9 cellular contexts compared by ENCODE assay signal in the genomic region with DNA sequence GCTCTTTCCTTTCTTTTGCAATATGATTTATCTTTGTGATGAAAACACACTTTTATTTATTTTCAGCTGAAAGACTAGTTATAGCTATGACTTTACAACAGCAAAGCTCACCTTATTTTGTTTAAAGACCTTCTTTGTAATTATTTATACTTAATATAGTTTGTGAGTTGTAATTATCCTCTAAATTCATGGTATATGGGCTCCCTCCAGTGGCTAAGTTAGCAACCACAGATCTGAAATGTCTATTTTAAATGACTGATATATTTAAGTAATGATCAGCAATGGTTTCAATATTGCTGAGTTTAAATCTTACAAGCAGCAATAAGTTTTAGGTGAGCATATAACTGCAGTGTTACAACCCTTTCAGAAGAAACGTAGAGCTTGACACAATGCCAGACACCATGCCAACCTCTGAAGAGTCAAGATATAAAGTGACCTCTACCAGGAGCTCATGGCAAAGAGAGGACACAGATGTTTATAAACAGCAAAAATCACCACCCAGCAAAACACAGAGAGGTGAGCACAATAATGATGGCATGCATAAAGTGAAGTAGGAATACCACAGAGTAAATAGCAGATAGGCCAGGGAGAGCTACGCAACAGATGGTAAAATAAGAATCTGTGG.
DNase-seq lines count a peak whose midpoint lies in the region; ATAC-seq and TF ChIP-seq lines count a peak whose summit lies in the region.
"Had no signal": no experiment of that assay in that cellular context is flagged by ENCODE, and none has a peak within 500 bp of the region (broad histone marks: within the 10 kb centered on the region; RNA-seq: fewer than 3 reads in every experiment).

No MANE protein-coding gene starts in this region.

- H3K79me2 ChIP-seq in DND-41 (ENCODE audit: insufficient read depth, low read length), result no peaks in the 10 kb centered on the region

- H3K4me1 ChIP-seq in DND-41 (ENCODE audit: insufficient read depth, low read length), result no peaks in the 10 kb centered on the region
- no peaks in the 10 kb centered on the region for H3K4me1 ChIP-seq in colonic mucosa

- H3K27me3 ChIP-seq in DND-41 (ENCODE audit: insufficient read depth, low read length, poor library complexity) (no peaks in the 10 kb centered on the region), colonic mucosa (no peaks in the 10 kb centered on the region)

- H3K36me3 ChIP-seq in DND-41 (ENCODE audit: insufficient read depth, low read length) (no peaks in the 10 kb centered on the region), colonic mucosa (no peaks in the 10 kb centered on the region)

- no peak for ATAC-seq in DND-41 (ENCODE audit: insufficient read depth, low read depth)
- ATAC-seq in GM21367 (IDR thresholded peaks at IDR 0.05; ENCODE audit: unreplicated experiment), result no peak
- ATAC-seq in GM19395 (IDR thresholded peaks at IDR 0.05; ENCODE audit: unreplicated experiment), result no peak

- H3K9ac ChIP-seq in DND-41 (ENCODE audit: low read depth, low read length) (no peak overlapping the region), colonic mucosa (ENCODE audit: low read depth in 2 of 2, low read length in 2 of 2) (no peak overlapping the region)

- DNase-seq in DND-41, result no peak
- DNase-seq in NB4 (ENCODE audit: low read depth), result peak; percentile 16
- DNase-seq in dedifferentiated amniotic fluid mesenchymal stem cell (ENCODE audit: extremely low spot score), result peak; percentile 51
- peak; percentile 7 for DNase-seq in midbrain (lab: John Stamatoyannopoulos, UW)
- DNase-seq in colonic mucosa, result no peak
- DNase-seq in stimulated activated CD4-positive, alpha-beta T cell treated with anti-CD3 and anti-CD28 coated beads, Interleukin-4, amount 100 ng/mL, for 1 hour, result no peak

- H2AFZ ChIP-seq in DND-41 (ENCODE audit: low read depth, low read length), result no peak overlapping the region

- TF ChIP-seq CTCF in DND-41 (IDR thresholded peaks at IDR 0.05; ENCODE audit: borderline replicate concordance, extremely low read depth, low read length, poor library complexity, severe bottlenecking) (peak; percentile 53), NB4 (IDR thresholded peaks at IDR 0.05; ENCODE audit: low read depth, low read length) (no peak), colonic mucosa (IDR thresholded peaks at IDR 0.05) (no peak)

- no peak for TF ChIP-seq POLR2A in NB4 (IDR thresholded peaks at IDR 0.05; ENCODE audit: extremely low read depth, insufficient read length)

- intact Hi-C loops in colonic mucosa (cut with DNase I), result no loop called here

- H3K27ac ChIP-seq in DND-41 (ENCODE audit: low read length), result no peak overlapping the region
- no peak overlapping the region for H3K27ac ChIP-seq in colonic mucosa
- H3K27ac ChIP-seq: SK-N-MC had no signal

- H3K9me3 ChIP-seq in DND-41 (ENCODE audit: insufficient read depth, low read length, severe bottlenecking) (no peaks in the 10 kb centered on the region), colonic mucosa (no peaks in the 10 kb centered on the region)

- no peak overlapping the region for H3K4me2 ChIP-seq in DND-41 (ENCODE audit: insufficient read depth, low read length)

- H3K4me3 ChIP-seq in DND-41 (ENCODE audit: low read depth in 1 of 2, low read length in 2 of 2), result no peak overlapping the region
- no peak overlapping the region for H3K4me3 ChIP-seq in NB4 (ENCODE audit: low read depth, low read length)
- H3K4me3 ChIP-seq in colonic mucosa, result no peak overlapping the region
- H3K4me3 ChIP-seq: SK-N-MC had no signal

- no peaks in the 10 kb centered on the region for H4K20me1 ChIP-seq in DND-41 (ENCODE audit: insufficient read depth, low read length)

Comparison
In these comparisons a context has a peak if more than half of its experiments do, and no peak if none do; other contexts are left out.
1. DNase-seq: peak in NB4 (single experiment), dedifferentiated amniotic fluid mesenchymal stem cell (single experiment) and midbrain (single experiment); none in DND-41 (single experiment), colonic mucosa (single experiment) and stimulated activated CD4-positive, alpha-beta T cell treated with anti-CD3 and anti-CD28 coated beads, Interleukin-4, amount 100 ng/mL, for 1 hour (single experiment).